1 cellular context compared by ENCODE assay signal in the genomic region with DNA sequence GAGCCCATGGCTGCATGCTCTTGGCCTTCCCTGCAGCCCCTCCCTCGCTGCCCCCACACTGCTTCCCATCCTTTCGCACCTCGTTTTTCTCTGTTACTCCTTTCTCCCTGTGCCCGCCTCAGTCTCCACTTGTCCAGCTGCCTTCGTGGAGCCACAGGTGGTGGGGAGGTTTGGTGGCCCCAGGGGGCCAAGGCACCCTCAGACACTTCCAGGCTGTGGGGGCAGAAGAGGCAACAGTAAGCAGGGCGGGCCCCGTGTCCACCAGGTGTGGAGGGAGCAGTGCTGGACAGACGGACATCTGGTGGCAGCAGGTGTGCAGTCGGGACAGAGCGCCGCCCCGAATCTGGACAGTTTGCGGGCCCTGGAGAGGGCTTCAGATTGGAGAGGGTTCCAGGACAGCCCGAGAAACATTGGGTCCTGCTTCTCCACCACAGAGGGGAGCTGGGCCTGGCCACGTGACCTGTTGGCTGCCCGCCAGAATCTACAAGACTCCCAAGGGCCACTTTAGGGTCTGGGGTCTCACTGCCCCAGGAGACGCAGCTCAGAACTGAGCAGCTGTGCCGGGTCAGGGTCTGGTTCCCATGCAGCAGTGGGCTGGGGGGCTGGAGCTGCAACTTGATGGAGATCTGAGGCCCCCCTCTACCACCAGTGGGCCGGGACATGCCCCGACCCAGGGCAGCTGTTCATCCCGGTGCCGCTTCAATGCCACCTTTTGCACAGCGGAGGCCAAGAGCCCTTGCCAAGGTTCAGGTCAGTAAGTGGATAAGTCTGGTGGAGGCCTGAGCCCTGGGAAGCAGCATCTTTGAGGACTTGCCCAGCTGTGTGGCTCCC.
TF ChIP-seq lines count a peak whose summit lies in the region.

No MANE protein-coding gene starts in this region.

TF ChIP-seq in IMR-90, 13 proteins besides CTCF, POLR2A, EP300 and RAD21:
- TF ChIP-seq NFE2L2 (IDR thresholded peaks at IDR 0.05; ENCODE audit: low read depth, low read length): no peak
- peak; percentile 55 for TF ChIP-seq USF2 (IDR thresholded peaks at IDR 0.05; ENCODE audit: low read depth, low read length)
